ENCODE assay signal across 10 cellular contexts in genomic region chr3:46312996-46313395, GRCh38.
DNase-seq lines count a peak whose midpoint lies in the region; ATAC-seq and TF ChIP-seq lines count a peak whose summit lies in the region.
"Had no signal": no experiment of that assay in that cellular context is flagged by ENCODE, and none has a peak within 500 bp of the region (broad histone marks: within the 10 kb centered on the region; RNA-seq: fewer than 3 reads in every experiment).

No MANE protein-coding gene starts in this region.

- TF ChIP-seq CTCF in epithelial cell of esophagus (IDR thresholded peaks at IDR 0.05; ENCODE audit: insufficient read depth, low read depth, low read length, missing control alignments) = no peak

- DNase-seq in Ammon's horn (ENCODE audit: low spot score) (peak; percentile 78), NOMO-1 (lab: John Stamatoyannopoulos, UW; ENCODE audit: unreplicated experiment in 2 of 2) (peak; percentile 63 to 89), epithelial cell of esophagus (ENCODE audit: low read depth) (peak; percentile 88), midbrain (lab: John Stamatoyannopoulos, UW) (peak; percentile 24), DMS53 treated with DMSO at 0.1 percent for 48 hours (lab: John Stamatoyannopoulos, UW; ENCODE audit: unreplicated experiment) (no peak), T1000 (lab: John Stamatoyannopoulos, UW) (no peak)
- DNase-seq in activated CD8-positive, alpha-beta memory T cell treated with anti-CD3 and anti-CD28 coated beads, Interleukin-2, amount 50 U/mL, for 4 hours = no peak
- DNase-seq: NCI-H1694 had no signal

- H3K4me3 ChIP-seq in epithelial cell of esophagus (ENCODE audit: low read length) = no peak overlapping the region
- H3K4me3 ChIP-seq: thoracic aorta had no signal

- ATAC-seq in GM19351 (IDR thresholded peaks at IDR 0.05; ENCODE audit: unreplicated experiment) = no peak

Comparison
In these comparisons a context has a peak if more than half of its experiments do, and no peak if none do; other contexts are left out.
1. DNase-seq: peak in Ammon's horn (single experiment), NOMO-1 (2 of 2), epithelial cell of esophagus (single experiment) and midbrain (single experiment); none in activated CD8-positive, alpha-beta memory T cell treated with anti-CD3 and anti-CD28 coated beads, Interleukin-2, amount 50 U/mL, for 4 hours (single experiment), DMS53 treated with DMSO at 0.1 percent for 48 hours (single experiment) and T1000 (single experiment).